Comparison of ENCODE assay signal across 1 cellular context in genomic region chr15:75089781-75090734, GRCh38.
TF ChIP-seq lines count a peak whose summit lies in the region.

No MANE protein-coding gene starts in this region.

TF ChIP-seq in WTC11, 78 proteins besides CTCF, POLR2A, EP300 and RAD21 (continued from another document):
- no peak for TF ChIP-seq ARID4B (CRISPR knock-in tag; IDR thresholded peaks at IDR 0.05; ENCODE audit: borderline replicate concordance)
